Comparison of ENCODE assay signal across 1 cellular context in the genomic region with DNA sequence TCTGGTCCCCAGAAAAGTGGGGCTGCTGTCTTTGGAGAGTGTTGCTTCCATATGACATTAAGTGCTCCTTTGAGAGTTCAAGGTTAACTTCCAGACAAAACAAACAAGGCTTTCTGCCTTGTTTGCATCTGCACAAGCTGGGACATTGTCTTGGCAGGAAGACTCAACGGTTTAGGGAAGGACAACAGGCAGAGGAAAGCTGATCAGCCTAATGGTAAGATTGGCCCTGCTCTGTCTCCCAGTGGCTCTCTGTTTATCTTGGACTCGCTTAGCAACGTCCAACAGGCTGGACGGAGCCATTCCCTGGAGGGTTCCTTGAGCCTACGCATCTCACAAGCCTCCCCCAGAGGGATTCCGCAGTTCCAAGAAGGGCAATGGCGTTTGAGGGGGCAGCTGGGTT.
TF ChIP-seq lines count a peak whose summit lies in the region.

No MANE protein-coding gene starts in this region.

TF ChIP-seq in HEK293, 187 proteins besides CTCF, POLR2A, EP300 and RAD21 (continued from another document):
- TF ChIP-seq, protein P1, sequence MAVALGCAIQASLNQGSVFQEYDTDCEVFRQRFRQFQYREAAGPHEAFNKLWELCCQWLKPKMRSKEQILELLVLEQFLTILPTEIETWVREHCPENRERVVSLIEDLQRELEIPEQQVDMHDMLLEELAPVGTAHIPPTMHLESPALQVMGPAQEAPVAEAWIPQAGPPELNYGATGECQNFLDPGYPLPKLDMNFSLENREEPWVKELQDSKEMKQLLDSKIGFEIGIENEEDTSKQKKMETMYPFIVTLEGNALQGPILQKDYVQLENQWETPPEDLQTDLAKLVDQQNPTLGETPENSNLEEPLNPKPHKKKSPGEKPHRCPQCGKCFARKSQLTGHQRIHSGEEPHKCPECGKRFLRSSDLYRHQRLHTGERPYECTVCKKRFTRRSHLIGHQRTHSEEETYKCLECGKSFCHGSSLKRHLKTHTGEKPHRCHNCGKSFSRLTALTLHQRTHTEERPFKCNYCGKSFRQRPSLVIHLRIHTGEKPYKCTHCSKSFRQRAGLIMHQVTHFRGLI (tag by site-specific recombination; IDR thresholded peaks at IDR 0.05): peak; percentile 42; the same call in 1 of the 2 replicates
